8 cellular contexts compared by ENCODE assay signal in genomic region chr3:142028174-142028833, GRCh38.
DNase-seq lines count a peak whose midpoint lies in the region; ATAC-seq and TF ChIP-seq lines count a peak whose summit lies in the region.

No MANE protein-coding gene starts in this region.

- CTCF ChIA-PET in CD8-positive, alpha-beta T cell (lab: Charles Lee): interaction anchor here (1.1 to 1.9 kb wide), 2 partner anchors 92 to 252 kb away, joined by 3 to 4 read pairs; no protein-coding TSS in a partner anchor

- no peak for TF ChIP-seq CTCF in CD8-positive, alpha-beta T cell (IDR thresholded peaks at IDR 0.05)
- TF ChIP-seq CTCF in Peyer's patch (IDR thresholded peaks at IDR 0.05) (peak in 3 of 6 experiments; percentile 23 to 48 (median 38)), chondrocyte (IDR thresholded peaks at IDR 0.05) (peak; percentile 8)

- no peaks in the 10 kb centered on the region for H3K27me3 ChIP-seq in CD8-positive, alpha-beta T cell (ENCODE audit: insufficient read depth, low read length)
- H3K27me3 ChIP-seq in Peyer's patch: no peaks in the 10 kb centered on the region

- no peaks in the 10 kb centered on the region for H3K27me3 Mint-ChIP-seq in CD8-positive, alpha-beta T cell (ENCODE audit: low read depth)
- no peaks in the 10 kb centered on the region for H3K27me3 Mint-ChIP-seq in chondrocyte (ENCODE audit: low read depth)
- no peaks in the 10 kb centered on the region for H3K27me3 Mint-ChIP-seq in stimulated activated naive CD8-positive, alpha-beta T cell treated with anti-CD3 and anti-CD28 coated beads, Interleukin-15, Interleukin-2, amounts not matched to agents 100 ng/mL and 50 ng/mL, for 24 hours

- DNase-seq in CD8-positive, alpha-beta T cell: peak in 3 of 7 experiments; percentile 14 to 28 (median 22)
- DNase-seq in Peyer's patch: peak in 1 of 3 donors; percentile 22
- DNase-seq in chondrocyte (ENCODE audit: low spot score): no peak
- DNase-seq in kidney glomerular epithelial cell (lab: John Stamatoyannopoulos, UW): peak; percentile 75

- H3K9me3 ChIP-seq in CD8-positive, alpha-beta T cell (ENCODE audit: low read length): no peaks in the 10 kb centered on the region
- H3K9me3 ChIP-seq in Peyer's patch: no peaks in the 10 kb centered on the region

- peak overlapping the region; percentile 85 for H3K4me3 Mint-ChIP-seq in CD8-positive, alpha-beta T cell
- H3K4me3 Mint-ChIP-seq in chondrocyte (ENCODE audit: unreplicated experiment): peak overlapping the region; percentile 79
- H3K4me3 Mint-ChIP-seq in stimulated activated naive CD8-positive, alpha-beta T cell treated with anti-CD3 and anti-CD28 coated beads, Interleukin-15, Interleukin-2, amounts not matched to agents 100 ng/mL and 50 ng/mL, for 24 hours: peak overlapping the region; percentile 88

- H3K27ac Mint-ChIP-seq in CD8-positive, alpha-beta T cell: peak overlapping the region; percentile 69
- peak overlapping the region; percentile 78 for H3K27ac Mint-ChIP-seq in chondrocyte (ENCODE audit: unreplicated experiment)
- peak overlapping the region; percentile 55 for H3K27ac Mint-ChIP-seq in stimulated activated naive CD8-positive, alpha-beta T cell treated with anti-CD3 and anti-CD28 coated beads, Interleukin-15, Interleukin-2, amounts not matched to agents 100 ng/mL and 50 ng/mL, for 24 hours

- POLR2A ChIA-PET in CD8-positive, alpha-beta T cell (lab: Charles Lee): interaction anchor here (0.7 to 0.8 kb wide), 3 partner anchors 13 to 973 kb away, joined by 3 to 4 read pairs (median 3); partner anchors contain the start of gene U2SURP

- peaks cover 6% of the 10 kb centered on the region for H3K36me3 Mint-ChIP-seq in CD8-positive, alpha-beta T cell
- peaks cover 1% of the 10 kb centered on the region for H3K36me3 Mint-ChIP-seq in chondrocyte (ENCODE audit: low read depth)
- H3K36me3 Mint-ChIP-seq in stimulated activated naive CD8-positive, alpha-beta T cell treated with anti-CD3 and anti-CD28 coated beads, Interleukin-15, Interleukin-2, amounts not matched to agents 100 ng/mL and 50 ng/mL, for 24 hours (ENCODE audit: low read depth): peaks cover 10% of the 10 kb centered on the region

- no peaks in the 10 kb centered on the region for H3K9me3 Mint-ChIP-seq in CD8-positive, alpha-beta T cell
- no peaks in the 10 kb centered on the region for H3K9me3 Mint-ChIP-seq in chondrocyte (ENCODE audit: low read depth)
- no peaks in the 10 kb centered on the region for H3K9me3 Mint-ChIP-seq in stimulated activated naive CD8-positive, alpha-beta T cell treated with anti-CD3 and anti-CD28 coated beads, Interleukin-15, Interleukin-2, amounts not matched to agents 100 ng/mL and 50 ng/mL, for 24 hours

- TF ChIP-seq POLR2A in Peyer's patch (IDR thresholded peaks at IDR 0.05): no peak

- peak overlapping the region; percentile 55 for H3K4me3 ChIP-seq in CD8-positive, alpha-beta T cell (ENCODE audit: low read depth, low read length)
- peak overlapping the region; percentile 28 to 56 (median 39) for H3K4me3 ChIP-seq in Peyer's patch

- peak; percentile 88 for ATAC-seq in CD8-positive, alpha-beta T cell
- ATAC-seq in GM18870 (IDR thresholded peaks at IDR 0.05; ENCODE audit: unreplicated experiment) (peak; percentile 59), HG03520 (IDR thresholded peaks at IDR 0.05; ENCODE audit: unreplicated experiment) (peak; percentile 64), HG03378 (IDR thresholded peaks at IDR 0.05; ENCODE audit: unreplicated experiment) (no peak)

- peaks cover 14% of the 10 kb centered on the region for H3K4me1 Mint-ChIP-seq in CD8-positive, alpha-beta T cell (ENCODE audit: low read depth)
- H3K4me1 Mint-ChIP-seq in chondrocyte (ENCODE audit: low read depth): peaks cover 19% of the 10 kb centered on the region
- peaks cover 33% of the 10 kb centered on the region for H3K4me1 Mint-ChIP-seq in stimulated activated naive CD8-positive, alpha-beta T cell treated with anti-CD3 and anti-CD28 coated beads, Interleukin-15, Interleukin-2, amounts not matched to agents 100 ng/mL and 50 ng/mL, for 24 hours (ENCODE audit: low read depth)

- intact Hi-C loops in CD8-positive, alpha-beta T cell (cut with DNase I, micrococcal nuclease): loop anchor here (2.0 to 5.0 kb wide), 4 partner anchors 124 to 974 kb away; partner anchors contain the start of genes U2SURP (in 2 of the 2) and GK5 (in 1 of the 2)

- H3K36me3 ChIP-seq in CD8-positive, alpha-beta T cell (ENCODE audit: insufficient read depth, low read length): no peaks in the 10 kb centered on the region
- no peaks in the 10 kb centered on the region for H3K36me3 ChIP-seq in Peyer's patch

- H3K27ac ChIP-seq in CD8-positive, alpha-beta T cell (ENCODE audit: low read depth, low read length): no peak overlapping the region
- H3K27ac ChIP-seq in Peyer's patch: peak overlapping the region in 2 of 4 donors; percentile 26 to 32

- H3K4me1 ChIP-seq in CD8-positive, alpha-beta T cell (ENCODE audit: insufficient read depth, low read length): peaks cover 6% of the 10 kb centered on the region
- no peaks in the 10 kb centered on the region for H3K4me1 ChIP-seq in Peyer's patch
